In the genomic region with DNA sequence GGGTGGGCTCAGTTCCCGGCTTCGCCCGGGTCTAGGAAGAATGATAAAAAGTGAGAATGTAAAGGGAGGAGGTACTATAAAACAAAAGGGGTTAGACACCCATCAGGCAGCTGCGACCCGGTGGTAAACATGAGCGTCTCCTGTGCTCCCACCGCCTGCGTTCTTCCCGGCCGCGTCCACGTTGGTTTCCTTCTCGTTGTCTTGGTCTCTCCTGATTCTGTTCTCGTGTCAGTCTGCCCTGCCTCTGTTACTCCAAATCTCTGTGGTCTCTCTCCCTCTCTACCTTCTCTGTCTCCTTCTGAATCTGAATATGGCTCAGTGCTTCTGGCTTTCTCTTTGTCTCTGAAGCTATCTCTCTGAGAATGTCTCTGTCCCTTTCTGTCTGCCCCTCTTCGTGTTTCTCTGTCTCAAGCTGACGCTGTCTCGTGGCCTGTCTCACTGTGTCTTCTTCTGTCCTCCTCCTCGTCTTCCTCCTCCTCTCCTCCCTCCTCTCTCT, we compare ENCODE assay signal across 8 cellular contexts. TPM values are rescaled to one million over a fixed set of nuclear protein-coding genes. Genes with fewer than 3 reads are reported as not detected.
DNase-seq lines count a peak whose midpoint lies in the region; ATAC-seq and TF ChIP-seq lines count a peak whose summit lies in the region.

No MANE protein-coding gene starts in this region.

- CTCF ChIA-PET in HEK293T (lab: Yijun Ruan, JAX) = interaction anchor here (0.5 kb wide), 1 partner anchor 67 kb away, joined by 8 read pairs; no protein-coding TSS in a partner anchor

- peaks cover 0 to 30% of the 10 kb centered on the region in 2 donors for H3K4me1 ChIP-seq in right atrium auricular region
- peaks cover 6 to 21% of the 10 kb centered on the region in 2 donors for H3K4me1 ChIP-seq in gastrocnemius medialis

- H3K36me3 ChIP-seq in right atrium auricular region (no peaks in the 10 kb centered on the region), gastrocnemius medialis (no peaks in the 10 kb centered on the region)

- H3K27ac ChIP-seq in right atrium auricular region (peak overlapping the region; percentile 61 to 76), gastrocnemius medialis (peak overlapping the region; percentile 44 to 66 (median 57))

- peak overlapping the region; percentile 9 to 49 for H3K4me3 ChIP-seq in right atrium auricular region
- H3K4me3 ChIP-seq in gastrocnemius medialis = peak overlapping the region; percentile 40 to 50 (median 47)
- no peak overlapping the region for H3K4me3 ChIP-seq in lower leg skin (ENCODE audit: low read depth, poor library complexity, severe bottlenecking)

- peak; percentile 33 to 36 for ATAC-seq in gastrocnemius medialis
- ATAC-seq in GM19463 (IDR thresholded peaks at IDR 0.05; ENCODE audit: unreplicated experiment) = no peak

- no peak for TF ChIP-seq POLR2A in gastrocnemius medialis (IDR thresholded peaks at IDR 0.05)
- no peak for TF ChIP-seq POLR2A in lower leg skin (IDR thresholded peaks at IDR 0.05)

- DNase-seq in GM03348 (ENCODE audit: low spot score) (peak; percentile 19), NCI-H226 (peak; percentile 10), right atrium auricular region (ENCODE audit: low spot score) (no peak), gastrocnemius medialis (no peak), HEK293T (ENCODE audit: extremely low spot score) (no peak), MV-4-11 (lab: John Stamatoyannopoulos, UW) (no peak), lower leg skin (ENCODE audit: low spot score in 2 of 2) (no peak)

- in situ Hi-C loops in gastrocnemius medialis (cut with MboI; ENCODE audit: low sequenced_read_pairs in 4 of 4) = no loop called here

- H3K9me3 ChIP-seq in right atrium auricular region = no peaks in the 10 kb centered on the region
- H3K9me3 ChIP-seq in gastrocnemius medialis = no peaks in the 10 kb centered on the region

- whole genome bisulfite sequencing in lower leg skin, 2 donors = 6 to 10% methylated on average over 18 of the region's 18 CpGs

- no peaks in the 10 kb centered on the region for H3K27me3 ChIP-seq in right atrium auricular region
- H3K27me3 ChIP-seq in gastrocnemius medialis = peaks cover 20 to 32% (median 30%) of the 10 kb centered on the region in 3 donors

- intact Hi-C loops in gastrocnemius medialis (cut with DNase I; ENCODE audit: low total_unique reads) (loop anchor here (5.0 to 10.0 kb wide), 3 partner anchors 43 to 80 kb away; partner anchors contain the start of gene FOXP4), lower leg skin (cut with DNase I; ENCODE audit: low total_unique reads) (no loop called here)

- POLR2A ChIA-PET in HEK293T (lab: Yijun Ruan, JAX) = no interaction called here

- TF ChIP-seq CTCF in right atrium auricular region (IDR thresholded peaks at IDR 0.05) (no peak), gastrocnemius medialis (IDR thresholded peaks at IDR 0.05 in 4 of 5, conservative IDR thresholded peaks at IDR 0.05 in 1 of 5) (no peak), lower leg skin (IDR thresholded peaks at IDR 0.05) (no peak)

TF ChIP-seq in HEK293T, 16 proteins besides CTCF, POLR2A, EP300 and RAD21:
- no peak for TF ChIP-seq HDGF (IDR thresholded peaks at IDR 0.05; ENCODE audit: borderline replicate concordance)
- no peak for TF ChIP-seq BHLHE40 (IDR thresholded peaks at IDR 0.05; ENCODE audit: borderline replicate concordance)
- TF ChIP-seq FOXM1 (IDR thresholded peaks at IDR 0.05; ENCODE audit: borderline replicate concordance) = no peak
- TF ChIP-seq ELF4 (IDR thresholded peaks at IDR 0.05) = no peak
- TF ChIP-seq FOXK2 (IDR thresholded peaks at IDR 0.05) = no peak

RNA-seq across cellular contexts. Expression of gene FOXP4, which starts 41.6 kb away (rescaled TPM):
- total RNA-seq in right atrium auricular region = 10 to 100 TPM in 1 of 2 donors, 1 to 10 TPM in 1; 9.3 to 20.2 TPM
- total RNA-seq in gastrocnemius medialis = 10 to 100 TPM in 1 of 4 donors, 1 to 10 TPM in 3; 3.4 to 11.4 (median 6.5) TPM
- 10 to 100 TPM in 2 of 4 donors, 1 to 10 TPM in 2; 7.5 to 11.6 (median 10.1) TPM for total RNA-seq in lower leg skin

Comparison
In these comparisons a context has a peak if more than half of its experiments do, and no peak if none do; other contexts are left out.
1. DNase-seq: peak in GM03348 (single experiment) and NCI-H226 (single experiment); none in right atrium auricular region (single experiment), gastrocnemius medialis (0 of 2), HEK293T (single experiment), MV-4-11 (single experiment) and lower leg skin (0 of 2).